ENCODE assay signal across 12 cellular contexts in genomic region chr12:52230364-52231281, GRCh38. TPM values are rescaled to one million over a fixed set of nuclear protein-coding genes. Genes with fewer than 3 reads are reported as not detected.
DNase-seq lines count a peak whose midpoint lies in the region; ATAC-seq and TF ChIP-seq lines count a peak whose summit lies in the region.
"Had no signal": no experiment of that assay in that cellular context is flagged by ENCODE, and none has a peak within 500 bp of the region (broad histone marks: within the 10 kb centered on the region; RNA-seq: fewer than 3 reads in every experiment).

No MANE protein-coding gene starts in this region.

- CTCF ChIA-PET in SK-N-SH (lab: Yijun Ruan, JAX), result interaction anchor here (0.8 to 2.3 kb wide), 7 partner anchors 8 to 97 kb away, joined by 3 to 9 read pairs (median 3); no protein-coding TSS in a partner anchor

- H3K9me3 ChIP-seq in SK-N-SH, result no peaks in the 10 kb centered on the region
- no peaks in the 10 kb centered on the region for H3K9me3 ChIP-seq in sigmoid colon
- H3K9me3 ChIP-seq in SJCRH30 (replicated peaks), result no peaks in the 10 kb centered on the region

- H3K27ac ChIP-seq in SK-N-SH (ENCODE audit: low read depth in 2 of 2, low read length in 1 of 2) (peak overlapping the region; percentile 1 to 97; a peak in 3 of 4 replicates), sigmoid colon (peak overlapping the region in 1 of 4 donors; percentile 12), SJCRH30 (no peak overlapping the region)

- H3F3A ChIP-seq in SK-N-SH (replicated peaks; ENCODE audit: insufficient read depth), result peaks cover 30% of the 10 kb centered on the region

- 22% methylated on average over 8 of the region's 8 CpGs for WGBS in SK-N-SH (ENCODE audit: low lambda C conversion rate)
- WGBS in sigmoid colon, 2 donors, result 73 to 78% methylated on average over 8 of the region's 8 CpGs

- peak overlapping the region; percentile 76 for H3K4me2 ChIP-seq in SK-N-SH

- peak overlapping the region; percentile 86 for H3K9ac ChIP-seq in SK-N-SH

- no peak for ATAC-seq in GM18519 (IDR thresholded peaks at IDR 0.05; ENCODE audit: low FRiP score, unreplicated experiment)
- ATAC-seq in activated T-cell treated with anti-CD3 and anti-CD28 coated beads, Interleukin-2, amount 50 U/mL, for 4 hours, result no peak
- ATAC-seq: activated CD4-positive, alpha-beta T cell treated with anti-CD3 and anti-CD28 coated beads for 36 hours had no signal

- no peaks in the 10 kb centered on the region for H3K36me3 ChIP-seq in SK-N-SH (replicated peaks in 1 of 2; ENCODE audit: control insufficient read depth in 1 of 2, insufficient read depth in 2 of 2, low read length in 1 of 2)
- no peaks in the 10 kb centered on the region for H3K36me3 ChIP-seq in sigmoid colon
- no peaks in the 10 kb centered on the region; the same call in 1 of the 2 replicates for H3K36me3 ChIP-seq in SJCRH30

- no peaks in the 10 kb centered on the region for H4K20me1 ChIP-seq in SK-N-SH (ENCODE audit: insufficient read depth)

- intact Hi-C loops in sigmoid colon (cut with DNase I), result no loop called here

- H3K4me1 ChIP-seq in SK-N-SH (ENCODE audit: control insufficient read depth in 1 of 2, insufficient read depth in 2 of 2, low read depth in 1 of 2, low read length in 1 of 2) (peaks cover 0 to 19% of the 10 kb centered on the region in 2 experiments; a peak in 3 of 4 replicates), sigmoid colon (peaks cover 0 to 30% (median 18%) of the 10 kb centered on the region in 4 donors), SJCRH30 (peaks cover 9% of the 10 kb centered on the region; the same call in 1 of the 2 replicates)

- H3K9me2 ChIP-seq in SK-N-SH, result no peaks in the 10 kb centered on the region

- DNase-seq in ELR (ENCODE audit: low read depth) (peak; percentile 96), SK-N-SH (peak; percentile 23), foreskin fibroblast (peak; percentile 77 to 87), sigmoid colon (peak; percentile 52), SJCRH30 (no peak), ureter (ENCODE audit: low spot score) (no peak)
- DNase-seq in activated T-cell treated with anti-CD3 and anti-CD28 coated beads, Interleukin-2, amount 50 U/mL, for 4 hours, result no peak
- DNase-seq: activated CD4-positive, alpha-beta T cell treated with anti-CD3 and anti-CD28 coated beads for 36 hours; NK-92 treated with Interleukin-12 subunit alpha and Interleukin-12 subunit beta, amount 100 ng/mL, for 24 hours; stimulated activated CD4-positive, alpha-beta T cell treated with anti-CD3 and anti-CD28 coated beads, Interleukin-1b, Interleukin-23, amount 100 ng/mL, for 48 hours had no signal

- no peaks in the 10 kb centered on the region for H3K4me1 Mint-ChIP-seq in activated T-cell treated with anti-CD3 and anti-CD28 coated beads, Interleukin-2, amount 50 U/mL, for 4 hours (ENCODE audit: low read depth)
- H3K4me1 Mint-ChIP-seq: activated CD4-positive, alpha-beta T cell treated with anti-CD3 and anti-CD28 coated beads for 36 hours had no signal

- no peaks in the 10 kb centered on the region for H3K36me3 Mint-ChIP-seq in activated T-cell treated with anti-CD3 and anti-CD28 coated beads, Interleukin-2, amount 50 U/mL, for 4 hours (ENCODE audit: insufficient read depth)

- H3K27me3 Mint-ChIP-seq in activated T-cell treated with anti-CD3 and anti-CD28 coated beads, Interleukin-2, amount 50 U/mL, for 4 hours (ENCODE audit: low read depth), result peaks cover 53% of the 10 kb centered on the region

- TF ChIP-seq POLR2A in sigmoid colon (IDR thresholded peaks at IDR 0.05), result no peak

- H3K4me3 Mint-ChIP-seq in activated T-cell treated with anti-CD3 and anti-CD28 coated beads, Interleukin-2, amount 50 U/mL, for 4 hours, result no peak overlapping the region
- H3K4me3 Mint-ChIP-seq: activated CD4-positive, alpha-beta T cell treated with anti-CD3 and anti-CD28 coated beads for 36 hours had no signal

- no peak for TF ChIP-seq RAD21 in SK-N-SH (IDR thresholded peaks at IDR 0.05; ENCODE audit: low read length)

- no peak overlapping the region for H3K4me3 ChIP-seq in SK-N-SH (ENCODE audit: low read depth in 2 of 2, low read length in 1 of 2)
- H3K4me3 ChIP-seq in foreskin fibroblast (ENCODE audit: low read depth in 1 of 2, low read length in 2 of 2), result no peak overlapping the region
- no peak overlapping the region for H3K4me3 ChIP-seq in sigmoid colon
- no peak overlapping the region for H3K4me3 ChIP-seq in SJCRH30

- TF ChIP-seq EP300 in SK-N-SH (IDR thresholded peaks at IDR 0.05; ENCODE audit: borderline replicate concordance in 1 of 2, low read depth in 1 of 2, low read length in 1 of 2) (peak in 1 of 2 experiments; percentile 90; a peak in 2 of 4 replicates), sigmoid colon (IDR thresholded peaks at IDR 0.05) (no peak)

- H2AFZ ChIP-seq in SK-N-SH (ENCODE audit: low read depth), result no peak overlapping the region

- no peak for TF ChIP-seq CTCF in SK-N-SH (IDR thresholded peaks at IDR 0.05)
- no peak for TF ChIP-seq CTCF in foreskin fibroblast (IDR thresholded peaks at IDR 0.05; ENCODE audit: low read depth, low read length)
- TF ChIP-seq CTCF in sigmoid colon (IDR thresholded peaks at IDR 0.05), result no peak

- H3K27me3 ChIP-seq in SK-N-SH (ENCODE audit: insufficient read depth) (no peaks in the 10 kb centered on the region), sigmoid colon (peaks cover 10 to 33% (median 23%) of the 10 kb centered on the region in 3 donors), SJCRH30 (no peaks in the 10 kb centered on the region)

- no peaks in the 10 kb centered on the region for H3K9me3 Mint-ChIP-seq in activated T-cell treated with anti-CD3 and anti-CD28 coated beads, Interleukin-2, amount 50 U/mL, for 4 hours

- POLR2A ChIA-PET in SK-N-SH (lab: Yijun Ruan, JAX), result no interaction called here

- no peaks in the 10 kb centered on the region for H3K79me2 ChIP-seq in SK-N-SH (ENCODE audit: insufficient read depth)

TF ChIP-seq in SK-N-SH, 30 proteins besides CTCF, POLR2A, EP300 and RAD21 (continues in another document):
- TF ChIP-seq SIN3A (IDR thresholded peaks at IDR 0.05; ENCODE audit: borderline replicate concordance, low read depth, low read length) (no peak), GABPA (IDR thresholded peaks at IDR 0.05; ENCODE audit: low read depth) (no peak), POLR2AphosphoS5 (IDR thresholded peaks at IDR 0.05; ENCODE audit: low read depth, low read length) (peak; percentile 56; the same call in 1 of the 2 replicates), FOSL2 (IDR thresholded peaks at IDR 0.05; ENCODE audit: borderline replicate concordance, low read depth) (peak; percentile 97), MXI1 (IDR thresholded peaks at IDR 0.05; ENCODE audit: low read depth, low read length) (no peak), EZH2phosphoT487 (IDR thresholded peaks at IDR 0.05; ENCODE audit: borderline replicate concordance, low read depth) (no peak), TCF12 (IDR thresholded peaks at IDR 0.05) (peak; percentile 78), TAF1 (IDR thresholded peaks at IDR 0.05; ENCODE audit: borderline replicate concordance, low read depth, low read length) (peak; percentile 23; the same call in 1 of the 2 replicates)
- TF ChIP-seq, protein P1, sequence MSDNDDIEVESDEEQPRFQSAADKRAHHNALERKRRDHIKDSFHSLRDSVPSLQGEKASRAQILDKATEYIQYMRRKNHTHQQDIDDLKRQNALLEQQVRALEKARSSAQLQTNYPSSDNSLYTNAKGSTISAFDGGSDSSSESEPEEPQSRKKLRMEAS (IDR thresholded peaks at IDR 0.05; ENCODE audit: low read depth), result no peak
- TF ChIP-seq, protein P2, sequence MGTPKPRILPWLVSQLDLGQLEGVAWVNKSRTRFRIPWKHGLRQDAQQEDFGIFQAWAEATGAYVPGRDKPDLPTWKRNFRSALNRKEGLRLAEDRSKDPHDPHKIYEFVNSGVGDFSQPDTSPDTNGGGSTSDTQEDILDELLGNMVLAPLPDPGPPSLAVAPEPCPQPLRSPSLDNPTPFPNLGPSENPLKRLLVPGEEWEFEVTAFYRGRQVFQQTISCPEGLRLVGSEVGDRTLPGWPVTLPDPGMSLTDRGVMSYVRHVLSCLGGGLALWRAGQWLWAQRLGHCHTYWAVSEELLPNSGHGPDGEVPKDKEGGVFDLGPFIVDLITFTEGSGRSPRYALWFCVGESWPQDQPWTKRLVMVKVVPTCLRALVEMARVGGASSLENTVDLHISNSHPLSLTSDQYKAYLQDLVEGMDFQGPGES (IDR thresholded peaks at IDR 0.05; ENCODE audit: low read depth, low read length), result no peak

RNA-seq across cellular contexts. Expression of gene KRT7, which starts 2.4 kb away (rescaled TPM):
- polyA plus RNA-seq in SK-N-SH (2012; rRNA removed), result 3.2 and 5.4 TPM in 2 replicates
- 2.9 TPM in 2 replicates for polyA plus RNA-seq in SK-N-SH (2012; cell fraction: cytosol; rRNA removed)
- 1.9 and 3.3 TPM in 2 replicates for polyA plus RNA-seq in SK-N-SH (2012; cell fraction: nucleus; rRNA removed)
- total RNA-seq in sigmoid colon, result 1 to 10 TPM in 1 of 4 donors, under 1 TPM in 1, not detected in 2; 0.27 to 3.2 TPM
- polyA plus RNA-seq in sigmoid colon, result 10 to 100 TPM in 1 of 3 donors, 1 to 10 TPM in 2; 1.2 to 12.0 (median 2.4) TPM
- total RNA-seq in SJCRH30 (2014; rRNA removed; shearing (Covaris generic)), result 1.5 and 2.8 TPM in 2 replicates
- 2,511 TPM for total RNA-seq in ureter
- 1 to 10 TPM; 1.2 to 2.1 (median 1.5) TPM for total RNA-seq in activated T-cell treated with anti-CD3 and anti-CD28 coated beads, Interleukin-2, amount 50 U/mL, for 4 hours

RNA-seq across cellular contexts. Expression of gene KRT80, which starts 38.8 kb away (rescaled TPM):
- polyA plus RNA-seq in SK-N-SH (2012; rRNA removed), result 14.9 and 17.4 TPM in 2 replicates
- 8.1 and 10.8 TPM in 2 replicates for polyA plus RNA-seq in SK-N-SH (2012; cell fraction: cytosol; rRNA removed)
- polyA plus RNA-seq in SK-N-SH (2012; cell fraction: nucleus; rRNA removed), result 21.6 and 31.9 TPM in 2 replicates
- total RNA-seq in sigmoid colon, result not detected
- polyA plus RNA-seq in sigmoid colon, result under 1 TPM in 2 of 3 donors, not detected in 1; under 0.01 to 0.34 TPM
- 45.7 and 49.0 TPM in 2 replicates for total RNA-seq in SJCRH30 (2014; rRNA removed; shearing (Covaris generic))
- total RNA-seq in ureter, result 4.6 TPM
- under 1 TPM in 2 of 3 donors, not detected in 1; 0.05 to 0.08 TPM for total RNA-seq in activated T-cell treated with anti-CD3 and anti-CD28 coated beads, Interleukin-2, amount 50 U/mL, for 4 hours
- total RNA-seq: activated CD4-positive, alpha-beta T cell treated with anti-CD3 and anti-CD28 coated beads for 36 hours had no signal

RNA-seq across cellular contexts. Expression of gene KRT86, which starts 43.8 kb away (rescaled TPM):
- 0.34 and 0.56 TPM in 2 replicates for polyA plus RNA-seq in SK-N-SH (2012; rRNA removed)
- 0.18 and 0.20 TPM in 2 replicates for polyA plus RNA-seq in SK-N-SH (2012; cell fraction: cytosol; rRNA removed)
- polyA plus RNA-seq in SK-N-SH (2012; cell fraction: nucleus; rRNA removed), result 0.99 and 1.1 TPM in 2 replicates
- not detected for total RNA-seq in sigmoid colon
- under 1 TPM in 2 of 3 donors, not detected in 1; 0.25 to 0.60 TPM for polyA plus RNA-seq in sigmoid colon
- 0.25 and 0.30 TPM in 2 replicates for total RNA-seq in SJCRH30 (2014; rRNA removed; shearing (Covaris generic))
- total RNA-seq in ureter, result 0.62 TPM
- not detected for total RNA-seq in activated T-cell treated with anti-CD3 and anti-CD28 coated beads, Interleukin-2, amount 50 U/mL, for 4 hours
- total RNA-seq: activated CD4-positive, alpha-beta T cell treated with anti-CD3 and anti-CD28 coated beads for 36 hours; lung microvascular endothelial cell had no signal

Comparison
In these comparisons a context has a peak if more than half of its experiments do, and no peak if none do; other contexts are left out.
1. DNase-seq: peak in ELR (single experiment), SK-N-SH (single experiment), foreskin fibroblast (2 of 2) and sigmoid colon (single experiment); none in SJCRH30 (0 of 2), ureter (single experiment) and activated T-cell treated with anti-CD3 and anti-CD28 coated beads, Interleukin-2, amount 50 U/mL, for 4 hours (single experiment).
2. RNA of gene KRT7, which starts 2.4 kb away (total RNA-seq): 2,511 TPM in ureter (single experiment); 1.5 to 2.8 TPM in SJCRH30, 1.2 to 2.1 TPM in activated T-cell treated with anti-CD3 and anti-CD28 coated beads, Interleukin-2, amount 50 U/mL, for 4 hours and 0.27 to 3.2 TPM in sigmoid colon; every median in the first group is over 100 times any median in the second.